Comparison of ENCODE assay signal across 2 cellular contexts in genomic region chr15:61907753-61908086, GRCh38.
A peak's percentile ranks its signal among the peaks of the same experiment; 100 is the strongest.
TF ChIP-seq lines count a peak whose summit lies in the region.

No MANE protein-coding gene starts in this region.

TF ChIP-seq in A549, 52 proteins besides CTCF, POLR2A, EP300 and RAD21 (continued from another document):
- TF ChIP-seq USF2 (IDR thresholded peaks at IDR 0.05) = no peak
- TF ChIP-seq REST (IDR thresholded peaks at IDR 0.05) = no peak
- no peak for TF ChIP-seq HOXB5 (CRISPR knock-in tag; IDR thresholded peaks at IDR 0.05)
- no peak for TF ChIP-seq JUNB (IDR thresholded peaks at IDR 0.05)
- no peak for TF ChIP-seq MYC (IDR thresholded peaks at IDR 0.05; ENCODE audit: borderline replicate concordance, low read length)
- no peak for TF ChIP-seq ZC3H11A (IDR thresholded peaks at IDR 0.05)

TF ChIP-seq in HepG2, 621 proteins besides CTCF, POLR2A, EP300 and RAD21 (continued from another document):
- TF ChIP-seq ZBTB40 (IDR thresholded peaks at IDR 0.05) (no peak), ZBTB40 (CRISPR knock-in tag; IDR thresholded peaks at IDR 0.05) (no peak), EZH2 (conservative IDR thresholded peaks at IDR 0.05; ENCODE audit: low read depth, low read length) (no peak), NCOR1 (IDR thresholded peaks at IDR 0.05; ENCODE audit: borderline replicate concordance, low read length) (0 out of 2 replicates have a peak, but pooled peaks have one; percentile 3), ZNF337 (CRISPR knock-in tag; IDR thresholded peaks at IDR 0.05; ENCODE audit: borderline replicate concordance, low read depth) (no peak), JUN (CRISPR knock-in tag; IDR thresholded peaks at IDR 0.05) (no peak), SIX1 (CRISPR knock-in tag; IDR thresholded peaks at IDR 0.05; ENCODE audit: borderline replicate concordance) (0 out of 2 replicates have a peak, but pooled peaks have one; percentile 0), AHR (CRISPR knock-in tag; IDR thresholded peaks at IDR 0.05) (no peak), CHCHD3 (CRISPR knock-in tag; IDR thresholded peaks at IDR 0.05) (no peak)
